ENCODE assay signal across 9 cellular contexts in the genomic region with DNA sequence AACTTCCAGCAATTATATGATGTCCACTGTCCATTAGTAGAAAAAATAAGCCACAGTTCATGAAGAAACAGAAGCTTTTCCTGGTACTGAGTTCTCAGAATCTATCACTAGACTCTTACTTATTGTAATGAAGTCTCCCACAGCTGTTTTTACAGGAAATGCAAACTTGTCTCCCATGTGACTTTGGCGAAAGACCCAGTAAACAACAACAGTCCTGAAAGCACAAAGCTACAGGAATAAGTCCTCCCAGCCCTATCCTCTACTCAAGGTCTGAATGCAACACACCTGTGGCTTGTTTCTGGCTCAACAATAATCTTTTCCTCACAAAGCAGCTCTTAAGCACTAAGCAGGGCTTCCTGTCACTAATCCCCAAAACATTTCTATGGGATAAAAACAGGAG. TPM values are rescaled to one million over a fixed set of nuclear protein-coding genes. Genes with fewer than 3 reads are reported as not detected.
DNase-seq lines count a peak whose midpoint lies in the region; ATAC-seq lines count a peak whose summit lies in the region.
"Had no signal": no experiment of that assay in that cellular context is flagged by ENCODE, and none has a peak within 500 bp of the region (broad histone marks: within the 10 kb centered on the region; RNA-seq: fewer than 3 reads in every experiment).

No MANE protein-coding gene starts in this region.

- H3K18ac ChIP-seq in mesenchymal stem cell (ENCODE audit: low read depth in 1 of 2, low read length in 2 of 2) = no peak overlapping the region

- H2BK5ac ChIP-seq in mesenchymal stem cell (ENCODE audit: low read depth, low read length, poor library complexity, severe bottlenecking) = no peak overlapping the region

- H3K9me3 ChIP-seq in NT2/D1 (ENCODE audit: insufficient read depth, low read length) (no peaks in the 10 kb centered on the region), mesenchymal stem cell (ENCODE audit: control insufficient read depth, low read length) (no peaks in the 10 kb centered on the region)

- H3K14ac ChIP-seq in mesenchymal stem cell (ENCODE audit: low read length in 2 of 2) = no peak overlapping the region

- WGBS in mesenchymal stem cell = 14% methylated on average over 1 of the region's 1 CpG

- H3K23ac ChIP-seq in mesenchymal stem cell (ENCODE audit: low read length in 2 of 2) = no peak overlapping the region

- no peak overlapping the region for H3K9ac ChIP-seq in NT2/D1 (ENCODE audit: insufficient read length, low read depth)
- H3K9ac ChIP-seq in mesenchymal stem cell (ENCODE audit: low read length) = peak overlapping the region; percentile 21

- no peak overlapping the region for H3K4me2 ChIP-seq in mesenchymal stem cell (ENCODE audit: low read length, poor library complexity, severe bottlenecking)

- H3K27ac ChIP-seq in mesenchymal stem cell (ENCODE audit: low read length, poor library complexity, severe bottlenecking) = peak overlapping the region; percentile 4

- no peaks in the 10 kb centered on the region for H3K4me1 ChIP-seq in NT2/D1 (ENCODE audit: insufficient read depth, insufficient read length)
- H3K4me1 ChIP-seq in mesenchymal stem cell (ENCODE audit: control insufficient read depth, insufficient read depth, low read depth, low read length) = peaks cover 2% of the 10 kb centered on the region

- no peak overlapping the region for H2BK15ac ChIP-seq in mesenchymal stem cell (ENCODE audit: low read depth, poor library complexity, severe bottlenecking)

- no peak overlapping the region for H2BK120ac ChIP-seq in mesenchymal stem cell (ENCODE audit: low read depth, low read length)

- H2AFZ ChIP-seq in mesenchymal stem cell (ENCODE audit: low read depth, low read length) = no peak overlapping the region

- H3K4me3 ChIP-seq in H7 (ENCODE audit: insufficient read depth, low read depth, low read length) (no peak overlapping the region), NT2/D1 (ENCODE audit: insufficient read length, low read depth) (no peak overlapping the region), mesenchymal stem cell (ENCODE audit: insufficient read depth in 1 of 2, low read depth in 1 of 2, low read length in 2 of 2) (no peak overlapping the region)

- no peak overlapping the region for H3K4ac ChIP-seq in mesenchymal stem cell (ENCODE audit: low read depth in 1 of 2, low read length in 2 of 2)

- no peak overlapping the region for H4K8ac ChIP-seq in mesenchymal stem cell (ENCODE audit: low read length)

- H4K91ac ChIP-seq in mesenchymal stem cell (ENCODE audit: low read length) = no peak overlapping the region

- no peak overlapping the region for H2BK12ac ChIP-seq in mesenchymal stem cell (ENCODE audit: low read length in 2 of 2)

- no peak overlapping the region for H2AK5ac ChIP-seq in mesenchymal stem cell (ENCODE audit: low read length, severe bottlenecking)

- peak; percentile 48 for ATAC-seq in GM18511 (IDR thresholded peaks at IDR 0.05; ENCODE audit: unreplicated experiment)

- H3K27me3 ChIP-seq in H7 (ENCODE audit: control insufficient read depth, insufficient read depth, low read length) (no peaks in the 10 kb centered on the region), NT2/D1 (ENCODE audit: insufficient read depth, insufficient read length) (no peaks in the 10 kb centered on the region), mesenchymal stem cell (ENCODE audit: control insufficient read depth in 1 of 2, insufficient read depth in 1 of 2, low read length in 2 of 2) (no peaks in the 10 kb centered on the region)

- peak; percentile 16 for DNase-seq in H7
- peak; percentile 63 for DNase-seq in NT2/D1 (ENCODE audit: low read depth, low spot score)
- peak; percentile 13 for DNase-seq in mesenchymal stem cell
- DNase-seq in NCI-H2081 (lab: John Stamatoyannopoulos, UW) = no peak
- DNase-seq in stimulated activated naive CD4-positive, alpha-beta T cell treated with Interleukin-2 at 50 U/mL for 16 hours (lab: John Stamatoyannopoulos, UW) = no peak
- DNase-seq in stimulated activated CD4-positive, alpha-beta T cell treated with anti-CD3 and anti-CD28 coated beads, Interleukin-1b, Interleukin-23, amount 100 ng/mL, for 48 hours = no peak
- no peak for DNase-seq in nucleus accumbens (lab: John Stamatoyannopoulos, UW)
- DNase-seq: activated naive CD8-positive, alpha-beta T cell treated with anti-CD3 and anti-CD28 coated beads, Interleukin-2, amount 10 ng/mL, durations not matched to agents 7 days and 5 days had no signal

- no peaks in the 10 kb centered on the region for H3K79me1 ChIP-seq in mesenchymal stem cell (replicated peaks; ENCODE audit: low read length, poor library complexity, severe bottlenecking)

- H3K36me3 ChIP-seq in H7 (replicated peaks; ENCODE audit: control insufficient read depth, insufficient read depth, low read length) (no peaks in the 10 kb centered on the region), NT2/D1 (ENCODE audit: insufficient read depth, insufficient read length, low read length) (no peaks in the 10 kb centered on the region), mesenchymal stem cell (ENCODE audit: control insufficient read depth in 1 of 2, insufficient read depth in 2 of 2, low read depth in 1 of 2, low read length in 2 of 2) (no peaks in the 10 kb centered on the region)

RNA-seq across cellular contexts. Expression of gene EOMES, which starts 55.8 kb away (rescaled TPM):
- total RNA-seq in H7 (2014; rRNA removed; shearing (Covaris generic)) = 24.0 and 54.9 TPM in 2 replicates
- polyA plus RNA-seq in mesenchymal stem cell (2013, experiment 1 of 2) = not detected
- polyA plus RNA-seq in mesenchymal stem cell (2013, experiment 2 of 2) = not detected

Comparison
In these comparisons a context has a peak if more than half of its experiments do, and no peak if none do; other contexts are left out.
1. DNase-seq: peak in H7 (single experiment), NT2/D1 (single experiment) and mesenchymal stem cell (single experiment); none in NCI-H2081 (0 of 2), stimulated activated naive CD4-positive, alpha-beta T cell treated with Interleukin-2 at 50 U/mL for 16 hours (single experiment), stimulated activated CD4-positive, alpha-beta T cell treated with anti-CD3 and anti-CD28 coated beads, Interleukin-1b, Interleukin-23, amount 100 ng/mL, for 48 hours (single experiment) and nucleus accumbens (0 of 56).